In the genomic region with DNA sequence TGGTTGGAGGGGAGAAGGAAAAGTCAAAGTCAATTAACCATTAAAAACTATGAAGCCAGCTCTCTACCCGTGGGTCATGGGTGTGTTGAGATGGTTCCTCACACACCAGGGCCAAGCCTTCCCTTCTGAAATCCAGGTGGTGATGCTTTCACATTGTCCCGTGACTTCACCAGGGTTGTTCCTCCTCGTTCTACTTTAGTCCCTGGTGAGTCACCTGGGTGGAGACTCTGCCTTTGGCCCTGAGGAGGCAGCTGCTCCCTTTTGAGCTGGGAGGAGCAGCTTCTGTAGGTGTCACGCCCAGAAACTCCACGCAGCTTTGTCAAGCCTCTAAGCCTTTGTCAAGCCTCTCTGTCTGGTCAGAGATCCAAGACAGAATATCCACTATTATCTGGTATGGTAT, we compare ENCODE assay signal across 1 cellular context.
TF ChIP-seq lines count a peak whose summit lies in the region.

No MANE protein-coding gene starts in this region.

TF ChIP-seq in HCT116, 20 proteins besides CTCF, POLR2A, EP300 and RAD21 (continued from another document):
- TF ChIP-seq CBX3 (IDR thresholded peaks at IDR 0.05; ENCODE audit: low read depth) (peak; percentile 58; the same call in 1 of the 2 replicates), MAX (IDR thresholded peaks at IDR 0.05) (peak; percentile 56; the same call in 1 of the 2 replicates), POLR2AphosphoS5 (IDR thresholded peaks at IDR 0.05; ENCODE audit: low read depth, low read length) (peak; percentile 39; the same call in 1 of the 2 replicates)
